Comparison of ENCODE assay signal across 8 cellular contexts in the genomic region with DNA sequence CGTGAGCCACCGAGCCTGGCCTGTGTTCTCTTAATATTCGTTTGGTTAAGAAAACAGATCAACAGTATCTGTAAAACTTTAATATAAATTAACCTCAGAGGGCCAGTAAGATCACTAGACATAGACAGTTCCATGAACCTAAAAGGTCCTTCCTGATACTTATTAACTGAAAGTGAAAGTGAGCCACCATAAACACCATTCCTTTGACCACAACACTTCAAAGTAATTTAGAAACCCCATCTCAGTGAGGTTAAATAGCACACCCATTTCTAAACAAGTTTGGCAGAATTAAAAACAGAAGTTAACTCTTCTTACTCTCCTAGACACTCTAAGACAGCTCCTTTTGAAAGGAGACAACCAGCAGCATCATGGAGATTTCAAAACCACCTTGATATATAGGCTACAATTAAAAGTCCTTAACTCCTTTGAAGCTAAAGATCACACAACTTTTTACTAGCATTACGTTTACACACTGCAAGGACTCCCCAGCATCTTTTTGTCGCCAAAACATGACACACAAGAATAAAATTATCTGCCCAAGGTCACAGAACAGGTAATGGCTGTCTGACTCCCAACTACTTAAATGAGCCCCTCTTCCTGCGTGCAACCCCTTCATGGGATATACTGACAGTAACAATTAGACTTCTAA. TPM values are rescaled to one million over a fixed set of nuclear protein-coding genes. Genes with fewer than 3 reads are reported as not detected.
DNase-seq lines count a peak whose midpoint lies in the region; ATAC-seq and TF ChIP-seq lines count a peak whose summit lies in the region.

No MANE protein-coding gene starts in this region.

- H3K4me1 ChIP-seq in PC-9 (replicated peaks; ENCODE audit: insufficient read depth) (peaks cover 30% of the 10 kb centered on the region), adrenal gland (replicated peaks in 1 of 2) (peaks cover 15 to 38% of the 10 kb centered on the region in 2 donors)

- TF ChIP-seq CTCF in PC-9 (conservative IDR thresholded peaks at IDR 0.05) (no peak), progenitor cell of endocrine pancreas (IDR thresholded peaks at IDR 0.05; ENCODE audit: unreplicated experiment) (no peak), adrenal gland (IDR thresholded peaks at IDR 0.05) (no peak)

- no peaks in the 10 kb centered on the region for H3K9me3 Mint-ChIP-seq in activated naive CD4-positive, alpha-beta T cell treated with anti-CD3 and anti-CD28 coated beads, Interleukin-2, amount 50 U/mL, for 24 hours
- H3K9me3 Mint-ChIP-seq in activated naive CD4-positive, alpha-beta T cell treated with anti-CD3 and anti-CD28 coated beads, Interleukin-2, amount 50 U/mL, for 72 hours = no peaks in the 10 kb centered on the region
- no peaks in the 10 kb centered on the region for H3K9me3 Mint-ChIP-seq in progenitor cell of endocrine pancreas (ENCODE audit: low read depth)

- peak overlapping the region; percentile 67; the same call in 1 of the 2 replicates for H2AFZ ChIP-seq in PC-9

- peak overlapping the region; percentile 15 for H3K27ac Mint-ChIP-seq in activated naive CD4-positive, alpha-beta T cell treated with anti-CD3 and anti-CD28 coated beads, Interleukin-2, amount 50 U/mL, for 24 hours
- peak overlapping the region in 1 of 2 donors; percentile 82 for H3K27ac Mint-ChIP-seq in activated naive CD4-positive, alpha-beta T cell treated with anti-CD3 and anti-CD28 coated beads, Interleukin-2, amount 50 U/mL, for 72 hours
- H3K27ac Mint-ChIP-seq in progenitor cell of endocrine pancreas = peak overlapping the region; percentile 75

- peaks cover 13% of the 10 kb centered on the region; the same call in 1 of the 2 replicates for H4K20me1 ChIP-seq in PC-9 (ENCODE audit: insufficient read depth)

- ATAC-seq in activated naive CD4-positive, alpha-beta T cell treated with anti-CD3 and anti-CD28 coated beads, Interleukin-2, amount 50 U/mL, for 72 hours = no peak
- ATAC-seq in GM19397 (IDR thresholded peaks at IDR 0.05; ENCODE audit: unreplicated experiment) = no peak

- intact Hi-C loops in PC-9 (cut with micrococcal nuclease; ENCODE audit: unreplicated experiment) = loop anchor here (2.0 kb wide), 1 partner anchor 28 kb away; no protein-coding TSS in a partner anchor
- intact Hi-C loops in adrenal gland (cut with DNase I) = loop anchor here in 1 of 2 donors (2.0 kb wide), 1 partner anchor 44 kb away; no protein-coding TSS in a partner anchor

- WGBS in adrenal gland, 4 donors = 38 to 49% (median 45%) methylated on average over 6 of the region's 6 CpGs

- H3K36me3 ChIP-seq in PC-9 (ENCODE audit: low read depth) (no peaks in the 10 kb centered on the region), adrenal gland (replicated peaks in 1 of 2) (no peaks in the 10 kb centered on the region)

- H3K4me3 Mint-ChIP-seq in activated naive CD4-positive, alpha-beta T cell treated with anti-CD3 and anti-CD28 coated beads, Interleukin-2, amount 50 U/mL, for 24 hours = peak overlapping the region; percentile 88
- peak overlapping the region; percentile 77 for H3K4me3 Mint-ChIP-seq in progenitor cell of endocrine pancreas (ENCODE audit: low read depth)

- POLR2A ChIA-PET in PC-9 (lab: Charles Lee; ENCODE audit: unreplicated experiment) = no interaction called here

- H3K4me3 ChIP-seq in PC-9 (peak overlapping the region; percentile 97), adrenal gland (peak overlapping the region in 2 of 4 donors; percentile 76 to 94)

- H3K27ac ChIP-seq in PC-9 = peak overlapping the region; percentile 28
- peak overlapping the region in 1 of 5 donors; percentile 24 for H3K27ac ChIP-seq in adrenal gland

- H3K9me3 ChIP-seq in PC-9 (ENCODE audit: insufficient read depth, low read depth) (no peaks in the 10 kb centered on the region), adrenal gland (replicated peaks in 1 of 3) (no peaks in the 10 kb centered on the region)

- CTCF ChIA-PET in PC-9 (lab: Charles Lee) = interaction anchor here (0.5 to 0.8 kb wide), 3 partner anchors 9 to 121 kb away, joined by 3 to 7 read pairs (median 5); no protein-coding TSS in a partner anchor

- DNase-seq in activated naive CD4-positive, alpha-beta T cell treated with anti-CD3 and anti-CD28 coated beads, Interleukin-2, amount 50 U/mL, for 72 hours (ENCODE audit: low spot score in 2 of 2) = no peak
- DNase-seq in PC-9 = no peak
- peak; percentile 38 to 44 for DNase-seq in erythroblast (lab: John Stamatoyannopoulos, UW)
- DNase-seq in progenitor cell of endocrine pancreas (ENCODE audit: low spot score, unreplicated experiment) = no peak
- no peak for DNase-seq in adrenal gland
- no peak for DNase-seq in ureter (ENCODE audit: low spot score)

- no TSS peak for BruUV-seq in PC-9 (replicated peaks; lab: Mats Ljungman, UMichigan)

- no peaks in the 10 kb centered on the region for H3K27me3 Mint-ChIP-seq in activated naive CD4-positive, alpha-beta T cell treated with anti-CD3 and anti-CD28 coated beads, Interleukin-2, amount 50 U/mL, for 24 hours
- H3K27me3 Mint-ChIP-seq in progenitor cell of endocrine pancreas = peaks cover 2% of the 10 kb centered on the region

- TF ChIP-seq POLR2A in erythroblast (IDR thresholded peaks at IDR 0.05; ENCODE audit: low read length) (no peak), adrenal gland (IDR thresholded peaks at IDR 0.05) (no peak)

- H3K36me3 Mint-ChIP-seq in activated naive CD4-positive, alpha-beta T cell treated with anti-CD3 and anti-CD28 coated beads, Interleukin-2, amount 50 U/mL, for 24 hours = peaks cover 2% of the 10 kb centered on the region
- no peaks in the 10 kb centered on the region for H3K36me3 Mint-ChIP-seq in activated naive CD4-positive, alpha-beta T cell treated with anti-CD3 and anti-CD28 coated beads, Interleukin-2, amount 50 U/mL, for 72 hours
- H3K36me3 Mint-ChIP-seq in progenitor cell of endocrine pancreas (ENCODE audit: insufficient read depth) = no peaks in the 10 kb centered on the region

- peak overlapping the region; percentile 82 for H3K4me2 ChIP-seq in PC-9

- H3K27me3 ChIP-seq in PC-9 (ENCODE audit: insufficient read depth, low read depth) (no peaks in the 10 kb centered on the region), adrenal gland (no peaks in the 10 kb centered on the region)

- peaks cover 58% of the 10 kb centered on the region for H3K4me1 Mint-ChIP-seq in activated naive CD4-positive, alpha-beta T cell treated with anti-CD3 and anti-CD28 coated beads, Interleukin-2, amount 50 U/mL, for 24 hours
- peaks cover 17% of the 10 kb centered on the region for H3K4me1 Mint-ChIP-seq in progenitor cell of endocrine pancreas (ENCODE audit: low read depth)

- H3K9me2 ChIP-seq in PC-9 (ENCODE audit: insufficient read depth) = no peaks in the 10 kb centered on the region

- H3K79me2 ChIP-seq in PC-9 (ENCODE audit: low read depth) = peaks cover 63% of the 10 kb centered on the region

- H3F3A ChIP-seq in PC-9 (ENCODE audit: insufficient read depth, low read depth) = peaks cover 6% of the 10 kb centered on the region; the same call in 1 of the 2 replicates

RNA-seq across cellular contexts. Expression of gene RNF19B, which starts 2.2 kb away (rescaled TPM):
- 10 to 100 TPM; 11.5 to 31.6 TPM for total RNA-seq in activated naive CD4-positive, alpha-beta T cell treated with anti-CD3 and anti-CD28 coated beads, Interleukin-2, amount 50 U/mL, for 72 hours
- total RNA-seq in PC-9 (2021) (25.4 and 25.5 TPM in 2 replicates), progenitor cell of endocrine pancreas (14.2 and 16.4 TPM in 2 replicates), adrenal gland (10 to 100 TPM; 16.9 to 36.5 (median 26.0) TPM), ureter (29.6 TPM)
- 10 to 100 TPM in 1 of 3 donors, 1 to 10 TPM in 2; 4.7 to 10.5 (median 6.7) TPM for polyA plus RNA-seq in adrenal gland

Comparison
In these comparisons a context has a peak if more than half of its experiments do, and no peak if none do; other contexts are left out.
1. DNase-seq: peak in erythroblast (2 of 2); none in activated naive CD4-positive, alpha-beta T cell treated with anti-CD3 and anti-CD28 coated beads, Interleukin-2, amount 50 U/mL, for 72 hours (0 of 2), PC-9 (0 of 2), progenitor cell of endocrine pancreas (single experiment), adrenal gland (0 of 7) and ureter (single experiment).